ENCODE assay signal across 1 cellular context in the genomic region with DNA sequence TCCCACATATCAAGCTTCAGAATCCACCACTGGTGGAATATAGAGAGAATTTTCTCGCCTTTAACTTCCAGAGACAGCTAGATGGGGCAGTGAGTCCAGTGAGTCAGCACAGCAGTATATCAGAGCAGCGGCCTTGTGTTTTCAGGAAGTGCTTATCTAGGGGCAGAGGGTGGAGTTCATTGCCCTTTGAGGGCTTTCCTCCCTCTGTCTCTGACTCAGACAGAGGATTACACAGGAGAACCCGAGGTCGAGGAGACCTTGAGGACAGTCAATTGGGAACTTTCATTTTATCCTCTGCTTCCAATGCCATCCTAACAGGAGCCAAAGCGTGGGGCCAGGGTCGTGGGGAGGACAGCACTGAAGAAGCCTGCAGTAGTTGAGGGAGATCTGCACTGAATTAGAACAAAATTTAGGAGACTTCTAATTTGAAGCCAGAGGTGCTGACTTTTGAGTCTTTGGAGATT.
TF ChIP-seq lines count a peak whose summit lies in the region.

No MANE protein-coding gene starts in this region.

TF ChIP-seq in HepG2, 621 proteins besides CTCF, POLR2A, EP300 and RAD21 (continued from another document and continues in another):
- TF ChIP-seq, protein P1, sequence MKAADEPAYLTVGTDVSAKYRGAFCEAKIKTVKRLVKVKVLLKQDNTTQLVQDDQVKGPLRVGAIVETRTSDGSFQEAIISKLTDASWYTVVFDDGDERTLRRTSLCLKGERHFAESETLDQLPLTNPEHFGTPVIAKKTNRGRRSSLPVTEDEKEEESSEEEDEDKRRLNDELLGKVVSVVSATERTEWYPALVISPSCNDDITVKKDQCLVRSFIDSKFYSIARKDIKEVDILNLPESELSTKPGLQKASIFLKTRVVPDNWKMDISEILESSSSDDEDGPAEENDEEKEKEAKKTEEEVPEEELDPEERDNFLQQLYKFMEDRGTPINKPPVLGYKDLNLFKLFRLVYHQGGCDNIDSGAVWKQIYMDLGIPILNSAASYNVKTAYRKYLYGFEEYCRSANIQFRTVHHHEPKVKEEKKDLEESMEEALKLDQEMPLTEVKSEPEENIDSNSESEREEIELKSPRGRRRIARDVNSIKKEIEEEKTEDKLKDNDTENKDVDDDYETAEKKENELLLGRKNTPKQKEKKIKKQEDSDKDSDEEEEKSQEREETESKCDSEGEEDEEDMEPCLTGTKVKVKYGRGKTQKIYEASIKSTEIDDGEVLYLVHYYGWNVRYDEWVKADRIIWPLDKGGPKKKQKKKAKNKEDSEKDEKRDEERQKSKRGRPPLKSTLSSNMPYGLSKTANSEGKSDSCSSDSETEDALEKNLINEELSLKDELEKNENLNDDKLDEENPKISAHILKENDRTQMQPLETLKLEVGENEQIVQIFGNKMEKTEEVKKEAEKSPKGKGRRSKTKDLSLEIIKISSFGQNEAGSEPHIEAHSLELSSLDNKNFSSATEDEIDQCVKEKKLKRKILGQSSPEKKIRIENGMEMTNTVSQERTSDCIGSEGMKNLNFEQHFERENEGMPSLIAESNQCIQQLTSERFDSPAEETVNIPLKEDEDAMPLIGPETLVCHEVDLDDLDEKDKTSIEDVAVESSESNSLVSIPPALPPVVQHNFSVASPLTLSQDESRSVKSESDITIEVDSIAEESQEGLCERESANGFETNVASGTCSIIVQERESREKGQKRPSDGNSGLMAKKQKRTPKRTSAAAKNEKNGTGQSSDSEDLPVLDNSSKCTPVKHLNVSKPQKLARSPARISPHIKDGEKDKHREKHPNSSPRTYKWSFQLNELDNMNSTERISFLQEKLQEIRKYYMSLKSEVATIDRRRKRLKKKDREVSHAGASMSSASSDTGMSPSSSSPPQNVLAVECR (CRISPR knock-in tag; IDR thresholded peaks at IDR 0.05; ENCODE audit: borderline replicate concordance) = peak; percentile 64; the same call in 1 of the 2 replicates
- no peak for TF ChIP-seq ISX (CRISPR knock-in tag; conservative IDR thresholded peaks at IDR 0.05)
- TF ChIP-seq ZNF850 (CRISPR knock-in tag; conservative IDR thresholded peaks at IDR 0.05) = no peak
- TF ChIP-seq FOXO1 (CRISPR knock-in tag; IDR thresholded peaks at IDR 0.05) = peak; percentile 97
- TF ChIP-seq, protein P2, sequence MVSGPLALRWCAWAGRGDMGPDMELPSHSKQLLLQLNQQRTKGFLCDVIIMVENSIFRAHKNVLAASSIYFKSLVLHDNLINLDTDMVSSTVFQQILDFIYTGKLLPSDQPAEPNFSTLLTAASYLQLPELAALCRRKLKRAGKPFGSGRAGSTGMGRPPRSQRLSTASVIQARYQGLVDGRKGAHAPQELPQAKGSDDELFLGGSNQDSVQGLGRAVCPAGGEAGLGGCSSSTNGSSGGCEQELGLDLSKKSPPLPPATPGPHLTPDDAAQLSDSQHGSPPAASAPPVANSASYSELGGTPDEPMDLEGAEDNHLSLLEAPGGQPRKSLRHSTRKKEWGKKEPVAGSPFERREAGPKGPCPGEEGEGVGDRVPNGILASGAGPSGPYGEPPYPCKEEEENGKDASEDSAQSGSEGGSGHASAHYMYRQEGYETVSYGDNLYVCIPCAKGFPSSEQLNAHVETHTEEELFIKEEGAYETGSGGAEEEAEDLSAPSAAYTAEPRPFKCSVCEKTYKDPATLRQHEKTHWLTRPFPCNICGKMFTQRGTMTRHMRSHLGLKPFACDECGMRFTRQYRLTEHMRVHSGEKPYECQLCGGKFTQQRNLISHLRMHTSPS (CRISPR knock-in tag; IDR thresholded peaks at IDR 0.05; ENCODE audit: low read depth) = peak; percentile 54; the same call in 1 of the 2 replicates
- TF ChIP-seq ZBTB8A (CRISPR knock-in tag; IDR thresholded peaks at IDR 0.05; ENCODE audit: borderline replicate concordance, low read depth) = no peak
- TF ChIP-seq, protein P3, sequence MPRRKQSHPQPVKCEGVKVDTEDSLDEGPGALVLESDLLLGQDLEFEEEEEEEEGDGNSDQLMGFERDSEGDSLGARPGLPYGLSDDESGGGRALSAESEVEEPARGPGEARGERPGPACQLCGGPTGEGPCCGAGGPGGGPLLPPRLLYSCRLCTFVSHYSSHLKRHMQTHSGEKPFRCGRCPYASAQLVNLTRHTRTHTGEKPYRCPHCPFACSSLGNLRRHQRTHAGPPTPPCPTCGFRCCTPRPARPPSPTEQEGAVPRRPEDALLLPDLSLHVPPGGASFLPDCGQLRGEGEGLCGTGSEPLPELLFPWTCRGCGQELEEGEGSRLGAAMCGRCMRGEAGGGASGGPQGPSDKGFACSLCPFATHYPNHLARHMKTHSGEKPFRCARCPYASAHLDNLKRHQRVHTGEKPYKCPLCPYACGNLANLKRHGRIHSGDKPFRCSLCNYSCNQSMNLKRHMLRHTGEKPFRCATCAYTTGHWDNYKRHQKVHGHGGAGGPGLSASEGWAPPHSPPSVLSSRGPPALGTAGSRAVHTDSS (CRISPR knock-in tag; conservative IDR thresholded peaks at IDR 0.05) = no peak
- no peak for TF ChIP-seq SOX6 (IDR thresholded peaks at IDR 0.05)
- TF ChIP-seq SOX6 (CRISPR knock-in tag; IDR thresholded peaks at IDR 0.05) = peak; percentile 91
- TF ChIP-seq PAWR (CRISPR knock-in tag; IDR thresholded peaks at IDR 0.05; ENCODE audit: borderline replicate concordance) = no peak
- TF ChIP-seq, protein P4, sequence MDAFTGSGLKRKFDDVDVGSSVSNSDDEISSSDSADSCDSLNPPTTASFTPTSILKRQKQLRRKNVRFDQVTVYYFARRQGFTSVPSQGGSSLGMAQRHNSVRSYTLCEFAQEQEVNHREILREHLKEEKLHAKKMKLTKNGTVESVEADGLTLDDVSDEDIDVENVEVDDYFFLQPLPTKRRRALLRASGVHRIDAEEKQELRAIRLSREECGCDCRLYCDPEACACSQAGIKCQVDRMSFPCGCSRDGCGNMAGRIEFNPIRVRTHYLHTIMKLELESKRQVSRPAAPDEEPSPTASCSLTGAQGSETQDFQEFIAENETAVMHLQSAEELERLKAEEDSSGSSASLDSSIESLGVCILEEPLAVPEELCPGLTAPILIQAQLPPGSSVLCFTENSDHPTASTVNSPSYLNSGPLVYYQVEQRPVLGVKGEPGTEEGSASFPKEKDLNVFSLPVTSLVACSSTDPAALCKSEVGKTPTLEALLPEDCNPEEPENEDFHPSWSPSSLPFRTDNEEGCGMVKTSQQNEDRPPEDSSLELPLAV (CRISPR knock-in tag; conservative IDR thresholded peaks at IDR 0.05; ENCODE audit: low read depth) = no peak
- TF ChIP-seq, protein P5, sequence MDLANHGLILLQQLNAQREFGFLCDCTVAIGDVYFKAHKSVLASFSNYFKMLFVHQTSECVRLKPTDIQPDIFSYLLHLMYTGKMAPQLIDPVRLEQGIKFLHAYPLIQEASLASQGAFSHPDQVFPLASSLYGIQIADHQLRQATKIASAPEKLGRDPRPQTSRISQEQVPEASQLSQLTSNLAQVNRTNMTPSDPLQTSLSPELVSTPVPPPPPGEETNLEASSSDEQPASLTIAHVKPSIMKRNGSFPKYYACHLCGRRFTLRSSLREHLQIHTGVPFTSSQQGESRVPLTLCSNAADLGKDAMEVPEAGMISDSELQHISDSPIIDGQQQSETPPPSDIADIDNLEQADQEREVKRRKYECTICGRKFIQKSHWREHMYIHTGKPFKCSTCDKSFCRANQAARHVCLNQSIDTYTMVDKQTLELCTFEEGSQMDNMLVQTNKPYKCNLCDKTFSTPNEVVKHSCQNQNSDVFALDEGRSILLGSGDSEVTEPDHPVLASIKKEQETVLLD (CRISPR knock-in tag; IDR thresholded peaks at IDR 0.05; ENCODE audit: low read depth) = no peak
- TF ChIP-seq, protein P6, sequence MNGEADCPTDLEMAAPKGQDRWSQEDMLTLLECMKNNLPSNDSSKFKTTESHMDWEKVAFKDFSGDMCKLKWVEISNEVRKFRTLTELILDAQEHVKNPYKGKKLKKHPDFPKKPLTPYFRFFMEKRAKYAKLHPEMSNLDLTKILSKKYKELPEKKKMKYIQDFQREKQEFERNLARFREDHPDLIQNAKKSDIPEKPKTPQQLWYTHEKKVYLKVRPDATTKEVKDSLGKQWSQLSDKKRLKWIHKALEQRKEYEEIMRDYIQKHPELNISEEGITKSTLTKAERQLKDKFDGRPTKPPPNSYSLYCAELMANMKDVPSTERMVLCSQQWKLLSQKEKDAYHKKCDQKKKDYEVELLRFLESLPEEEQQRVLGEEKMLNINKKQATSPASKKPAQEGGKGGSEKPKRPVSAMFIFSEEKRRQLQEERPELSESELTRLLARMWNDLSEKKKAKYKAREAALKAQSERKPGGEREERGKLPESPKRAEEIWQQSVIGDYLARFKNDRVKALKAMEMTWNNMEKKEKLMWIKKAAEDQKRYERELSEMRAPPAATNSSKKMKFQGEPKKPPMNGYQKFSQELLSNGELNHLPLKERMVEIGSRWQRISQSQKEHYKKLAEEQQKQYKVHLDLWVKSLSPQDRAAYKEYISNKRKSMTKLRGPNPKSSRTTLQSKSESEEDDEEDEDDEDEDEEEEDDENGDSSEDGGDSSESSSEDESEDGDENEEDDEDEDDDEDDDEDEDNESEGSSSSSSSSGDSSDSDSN (CRISPR knock-in tag; IDR thresholded peaks at IDR 0.05) = peak; percentile 91
- TF ChIP-seq, protein P7, sequence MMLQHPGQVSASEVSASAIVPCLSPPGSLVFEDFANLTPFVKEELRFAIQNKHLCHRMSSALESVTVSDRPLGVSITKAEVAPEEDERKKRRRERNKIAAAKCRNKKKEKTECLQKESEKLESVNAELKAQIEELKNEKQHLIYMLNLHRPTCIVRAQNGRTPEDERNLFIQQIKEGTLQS (CRISPR knock-in tag; IDR thresholded peaks at IDR 0.05) = peak; percentile 93
- TF ChIP-seq SMARCE1 (IDR thresholded peaks at IDR 0.05; ENCODE audit: borderline replicate concordance) = no peak
- TF ChIP-seq ZNF678 (CRISPR knock-in tag; IDR thresholded peaks at IDR 0.05) = no peak
- no peak for TF ChIP-seq ZNF326 (CRISPR knock-in tag; IDR thresholded peaks at IDR 0.05; ENCODE audit: borderline replicate concordance)
- TF ChIP-seq ONECUT2 (CRISPR knock-in tag; IDR thresholded peaks at IDR 0.05) = no peak
- TF ChIP-seq FIP1L1 (IDR thresholded peaks at IDR 0.05; ENCODE audit: borderline replicate concordance, insufficient read depth, low read depth, low read length) = no peak
- no peak for TF ChIP-seq HCFC1 (IDR thresholded peaks at IDR 0.05; ENCODE audit: low read depth, low read length)
- TF ChIP-seq, protein P8, sequence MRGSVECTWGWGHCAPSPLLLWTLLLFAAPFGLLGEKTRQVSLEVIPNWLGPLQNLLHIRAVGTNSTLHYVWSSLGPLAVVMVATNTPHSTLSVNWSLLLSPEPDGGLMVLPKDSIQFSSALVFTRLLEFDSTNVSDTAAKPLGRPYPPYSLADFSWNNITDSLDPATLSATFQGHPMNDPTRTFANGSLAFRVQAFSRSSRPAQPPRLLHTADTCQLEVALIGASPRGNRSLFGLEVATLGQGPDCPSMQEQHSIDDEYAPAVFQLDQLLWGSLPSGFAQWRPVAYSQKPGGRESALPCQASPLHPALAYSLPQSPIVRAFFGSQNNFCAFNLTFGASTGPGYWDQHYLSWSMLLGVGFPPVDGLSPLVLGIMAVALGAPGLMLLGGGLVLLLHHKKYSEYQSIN (CRISPR knock-in tag; IDR thresholded peaks at IDR 0.05; ENCODE audit: borderline replicate concordance) = no peak
- no peak for TF ChIP-seq ZNF773 (CRISPR knock-in tag; IDR thresholded peaks at IDR 0.05; ENCODE audit: borderline replicate concordance)
- TF ChIP-seq, protein P9, sequence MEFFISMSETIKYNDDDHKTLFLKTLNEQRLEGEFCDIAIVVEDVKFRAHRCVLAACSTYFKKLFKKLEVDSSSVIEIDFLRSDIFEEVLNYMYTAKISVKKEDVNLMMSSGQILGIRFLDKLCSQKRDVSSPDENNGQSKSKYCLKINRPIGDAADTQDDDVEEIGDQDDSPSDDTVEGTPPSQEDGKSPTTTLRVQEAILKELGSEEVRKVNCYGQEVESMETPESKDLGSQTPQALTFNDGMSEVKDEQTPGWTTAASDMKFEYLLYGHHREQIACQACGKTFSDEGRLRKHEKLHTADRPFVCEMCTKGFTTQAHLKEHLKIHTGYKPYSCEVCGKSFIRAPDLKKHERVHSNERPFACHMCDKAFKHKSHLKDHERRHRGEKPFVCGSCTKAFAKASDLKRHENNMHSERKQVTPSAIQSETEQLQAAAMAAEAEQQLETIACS (CRISPR knock-in tag; IDR thresholded peaks at IDR 0.05) = no peak
- no peak for TF ChIP-seq KLF15 (CRISPR knock-in tag; IDR thresholded peaks at IDR 0.05; ENCODE audit: borderline replicate concordance)
- TF ChIP-seq, protein P10, sequence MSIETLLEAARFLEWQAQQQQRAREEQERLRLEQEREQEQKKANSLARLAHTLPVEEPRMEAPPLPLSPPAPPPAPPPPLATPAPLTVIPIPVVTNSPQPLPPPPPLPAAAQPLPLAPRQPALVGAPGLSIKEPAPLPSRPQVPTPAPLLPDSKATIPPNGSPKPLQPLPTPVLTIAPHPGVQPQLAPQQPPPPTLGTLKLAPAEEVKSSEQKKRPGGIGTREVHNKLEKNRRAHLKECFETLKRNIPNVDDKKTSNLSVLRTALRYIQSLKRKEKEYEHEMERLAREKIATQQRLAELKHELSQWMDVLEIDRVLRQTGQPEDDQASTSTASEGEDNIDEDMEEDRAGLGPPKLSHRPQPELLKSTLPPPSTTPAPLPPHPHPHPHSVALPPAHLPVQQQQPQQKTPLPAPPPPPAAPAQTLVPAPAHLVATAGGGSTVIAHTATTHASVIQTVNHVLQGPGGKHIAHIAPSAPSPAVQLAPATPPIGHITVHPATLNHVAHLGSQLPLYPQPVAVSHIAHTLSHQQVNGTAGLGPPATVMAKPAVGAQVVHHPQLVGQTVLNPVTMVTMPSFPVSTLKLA (IDR thresholded peaks at IDR 0.05) = no peak
- TF ChIP-seq, protein P11, sequence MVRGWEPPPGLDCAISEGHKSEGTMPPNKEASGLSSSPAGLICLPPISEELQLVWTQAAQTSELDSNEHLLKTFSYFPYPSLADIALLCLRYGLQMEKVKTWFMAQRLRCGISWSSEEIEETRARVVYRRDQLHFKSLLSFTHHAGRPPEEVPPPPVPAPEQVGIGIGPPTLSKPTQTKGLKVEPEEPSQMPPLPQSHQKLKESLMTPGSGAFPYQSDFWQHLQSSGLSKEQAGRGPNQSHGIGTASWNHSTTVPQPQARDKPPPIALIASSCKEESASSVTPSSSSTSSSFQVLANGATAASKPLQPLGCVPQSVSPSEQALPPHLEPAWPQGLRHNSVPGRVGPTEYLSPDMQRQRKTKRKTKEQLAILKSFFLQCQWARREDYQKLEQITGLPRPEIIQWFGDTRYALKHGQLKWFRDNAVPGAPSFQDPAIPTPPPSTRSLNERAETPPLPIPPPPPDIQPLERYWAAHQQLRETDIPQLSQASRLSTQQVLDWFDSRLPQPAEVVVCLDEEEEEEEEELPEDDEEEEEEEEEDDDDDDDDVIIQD (CRISPR knock-in tag; IDR thresholded peaks at IDR 0.05; ENCODE audit: low read depth) = no peak; the same call in 1 of the 2 replicates
- peak; percentile 74 for TF ChIP-seq RCOR2 (CRISPR knock-in tag; IDR thresholded peaks at IDR 0.05)
- TF ChIP-seq, protein P12, sequence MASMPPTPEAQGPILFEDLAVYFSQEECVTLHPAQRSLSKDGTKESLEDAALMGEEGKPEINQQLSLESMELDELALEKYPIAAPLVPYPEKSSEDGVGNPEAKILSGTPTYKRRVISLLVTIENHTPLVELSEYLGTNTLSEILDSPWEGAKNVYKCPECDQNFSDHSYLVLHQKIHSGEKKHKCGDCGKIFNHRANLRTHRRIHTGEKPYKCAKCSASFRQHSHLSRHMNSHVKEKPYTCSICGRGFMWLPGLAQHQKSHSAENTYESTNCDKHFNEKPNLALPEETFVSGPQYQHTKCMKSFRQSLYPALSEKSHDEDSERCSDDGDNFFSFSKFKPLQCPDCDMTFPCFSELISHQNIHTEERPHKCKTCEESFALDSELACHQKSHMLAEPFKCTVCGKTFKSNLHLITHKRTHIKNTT (CRISPR knock-in tag; IDR thresholded peaks at IDR 0.05) = no peak
- TF ChIP-seq NFIB (CRISPR knock-in tag; IDR thresholded peaks at IDR 0.05; ENCODE audit: borderline replicate concordance) = no peak
- no peak for TF ChIP-seq ZNF619 (CRISPR knock-in tag; IDR thresholded peaks at IDR 0.05)
- TF ChIP-seq AKAP8 (CRISPR knock-in tag; IDR thresholded peaks at IDR 0.05) = no peak
